In the genomic region with DNA sequence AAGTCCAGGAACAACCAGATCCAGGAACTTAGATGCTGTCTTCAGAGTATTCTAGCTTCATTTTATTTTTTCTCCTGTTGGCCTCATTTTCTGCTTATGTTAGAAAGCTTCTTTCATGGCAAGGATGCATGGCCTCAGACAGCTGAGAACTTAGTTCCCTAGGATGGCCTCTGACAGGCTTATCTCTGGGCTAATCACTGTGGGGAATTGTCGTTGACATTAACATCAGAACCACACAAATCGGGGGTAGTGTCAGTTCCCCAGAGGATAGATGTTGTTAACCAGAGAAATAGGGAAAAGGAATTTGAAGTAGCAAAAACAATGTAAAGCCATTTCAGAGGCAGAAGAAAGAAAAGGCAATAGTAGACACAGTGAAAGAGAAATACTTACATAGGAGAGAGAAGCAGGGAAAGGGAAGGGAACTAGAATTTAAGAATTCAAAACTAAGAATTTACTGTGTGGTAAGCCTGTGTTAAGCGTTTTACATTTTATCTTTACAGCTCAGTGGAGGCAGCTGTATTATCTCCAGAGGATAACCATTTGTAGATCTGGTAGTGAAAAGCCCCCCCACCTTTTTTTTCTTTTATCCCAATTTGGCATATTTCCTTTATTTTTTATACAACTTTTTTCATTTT, we compare ENCODE assay signal across 16 cellular contexts. TPM values are rescaled to one million over a fixed set of nuclear protein-coding genes. Genes with fewer than 3 reads are reported as not detected.
DNase-seq lines count a peak whose midpoint lies in the region; ATAC-seq and TF ChIP-seq lines count a peak whose summit lies in the region.
"Had no signal": no experiment of that assay in that cellular context is flagged by ENCODE, and none has a peak within 500 bp of the region (broad histone marks: within the 10 kb centered on the region; RNA-seq: fewer than 3 reads in every experiment).

No MANE protein-coding gene starts in this region.

- H3K4me3 ChIP-seq in adipocyte (ENCODE audit: low read length) (no peak overlapping the region), neural cell (ENCODE audit: low read length) (peak overlapping the region; percentile 8), spleen (no peak overlapping the region)

- H3K4me1 ChIP-seq in adipocyte (ENCODE audit: control insufficient read depth, insufficient read depth, low read length) (peaks cover 38% of the 10 kb centered on the region), spleen (peaks cover 0 to 49% (median 28%) of the 10 kb centered on the region in 6 donors)

- no peaks in the 10 kb centered on the region for H3K27me3 ChIP-seq in adipocyte (replicated peaks; ENCODE audit: control insufficient read depth, insufficient read depth, low read length)
- H3K27me3 ChIP-seq in neural cell (ENCODE audit: insufficient read depth, low read depth, low read length) = no peaks in the 10 kb centered on the region
- no peaks in the 10 kb centered on the region for H3K27me3 ChIP-seq in spleen (replicated peaks in 1 of 7)

- H3K9me3 Mint-ChIP-seq in activated naive CD4-positive, alpha-beta T cell treated with anti-CD3 and anti-CD28 coated beads for 36 hours = peaks cover 2% of the 10 kb centered on the region
- H3K9me3 Mint-ChIP-seq in activated CD4-positive, alpha-beta memory T cell treated with anti-CD3 and anti-CD28 coated beads, Interleukin-2, amount 10 ng/mL, durations not matched to agents 7 days and 5 days = no peaks in the 10 kb centered on the region

- no peak overlapping the region for H3K4me3 Mint-ChIP-seq in activated naive CD4-positive, alpha-beta T cell treated with anti-CD3 and anti-CD28 coated beads for 36 hours
- H3K4me3 Mint-ChIP-seq in activated CD4-positive, alpha-beta memory T cell treated with anti-CD3 and anti-CD28 coated beads, Interleukin-2, amount 10 ng/mL, durations not matched to agents 7 days and 5 days = no peak overlapping the region
- H3K4me3 Mint-ChIP-seq: activated CD4-positive, alpha-beta T cell treated with anti-CD3 and anti-CD28 coated beads, Interleukin-2, amount 10 ng/mL, durations not matched to agents 7 days and 5 days; stimulated activated naive CD8-positive, alpha-beta T cell treated with anti-CD3 and anti-CD28 coated beads, Interleukin-15, Interleukin-2, amounts not matched to agents 100 ng/mL and 50 ng/mL, for 24 hours had no signal

- H2AFZ ChIP-seq in neural cell (ENCODE audit: low read depth, low read length) = no peak overlapping the region

- DNase-seq in G401 (ENCODE audit: low spot score) = peak; percentile 38
- DNase-seq in M059J (ENCODE audit: low read depth) = peak; percentile 5
- peak; percentile 26 for DNase-seq in adipocyte (ENCODE audit: low read depth)
- no peak for DNase-seq in activated naive CD4-positive, alpha-beta T cell treated with anti-CD3 and anti-CD28 coated beads for 36 hours
- DNase-seq in spleen = no peak
- no peak for DNase-seq in activated CD4-positive, alpha-beta memory T cell treated with anti-CD3 and anti-CD28 coated beads, Interleukin-2, amount 10 ng/mL, durations not matched to agents 7 days and 5 days
- DNase-seq: activated CD4-positive, alpha-beta T cell treated with anti-CD3 and anti-CD28 coated beads, Interleukin-2, amount 10 ng/mL, durations not matched to agents 7 days and 5 days; activated gamma-delta T cell treated with Interleukin-2 at 50 U/mL for 16 hours; central memory CD4-positive, alpha-beta T cell; NCI-H1930; stimulated activated CD4-positive, alpha-beta T cell treated with anti-CD3 and anti-CD28 coated beads, Interleukin-4, amount 100 ng/mL, for 24 hours had no signal

- TF ChIP-seq CTCF in neural cell (IDR thresholded peaks at IDR 0.05; ENCODE audit: poor library complexity, severe bottlenecking) = no peak
- TF ChIP-seq CTCF in spleen (IDR thresholded peaks at IDR 0.05 in 8 of 11, conservative IDR thresholded peaks at IDR 0.05 in 3 of 11) = no peak

- peaks cover 37% of the 10 kb centered on the region for H3K4me1 Mint-ChIP-seq in activated naive CD4-positive, alpha-beta T cell treated with anti-CD3 and anti-CD28 coated beads for 36 hours (ENCODE audit: low read depth)
- H3K4me1 Mint-ChIP-seq in activated CD4-positive, alpha-beta memory T cell treated with anti-CD3 and anti-CD28 coated beads, Interleukin-2, amount 10 ng/mL, durations not matched to agents 7 days and 5 days = peaks cover 60% of the 10 kb centered on the region

- H3K36me3 ChIP-seq in adipocyte (ENCODE audit: control insufficient read depth, insufficient read depth, low read length, severe bottlenecking) = no peaks in the 10 kb centered on the region
- no peaks in the 10 kb centered on the region for H3K36me3 ChIP-seq in neural cell (ENCODE audit: insufficient read depth, low read length)
- peaks cover 0 to 17% (median 0%) of the 10 kb centered on the region in 6 donors for H3K36me3 ChIP-seq in spleen

- CTCF ChIA-PET in activated naive CD4-positive, alpha-beta T cell treated with anti-CD3 and anti-CD28 coated beads for 36 hours (lab: Charles Lee) = interaction anchor here (0.6 kb wide), 2 partner anchors 525 to 793 kb away, joined by 3 read pairs; no protein-coding TSS in a partner anchor
- CTCF ChIA-PET in activated CD4-positive, alpha-beta memory T cell treated with anti-CD3 and anti-CD28 coated beads, Interleukin-2, amount 10 ng/mL, durations not matched to agents 7 days and 5 days (lab: Charles Lee) = interaction anchor here (0.6 to 1.2 kb wide), 2 partner anchors 13 to 19 kb away, joined by 3 to 4 read pairs; no protein-coding TSS in a partner anchor

- TF ChIP-seq RAD21 in neural cell (conservative IDR thresholded peaks at IDR 0.05) = no peak

- no peak for TF ChIP-seq EP300 in neural cell (conservative IDR thresholded peaks at IDR 0.05; ENCODE audit: poor library complexity, severe bottlenecking)

- H3K27ac ChIP-seq in neural cell (ENCODE audit: low read length) (no peak overlapping the region), spleen (no peak overlapping the region)
- H3K27ac ChIP-seq: C4-2B, KMS-11 had no signal

- no peaks in the 10 kb centered on the region for H4K20me1 ChIP-seq in neural cell (ENCODE audit: insufficient read depth)

- no peak overlapping the region for H3K4me2 ChIP-seq in neural cell (ENCODE audit: low read length)
- H3K4me2 ChIP-seq: KMS-11 had no signal

- H3K9me2 ChIP-seq in neural cell (ENCODE audit: insufficient read depth, low read length) = no peaks in the 10 kb centered on the region

- H3F3A ChIP-seq in neural cell (ENCODE audit: insufficient read depth, low read length, poor library complexity, severe bottlenecking) = no peaks in the 10 kb centered on the region

- in situ Hi-C loops in G401 (cut with HindIII; ENCODE audit: low sequenced_read_pairs) = no loop called here

- H3K9ac ChIP-seq in adipocyte (ENCODE audit: low read length) = no peak overlapping the region
- H3K9ac ChIP-seq in neural cell (ENCODE audit: low read length) = no peak overlapping the region
- H3K9ac ChIP-seq: KMS-11 had no signal

- WGBS in spleen, 5 donors = 28 to 41% (median 34%) methylated on average over 3 of the region's 3 CpGs

- H3K79me2 ChIP-seq in neural cell (replicated peaks; ENCODE audit: insufficient read depth, low read length) = peaks cover 25% of the 10 kb centered on the region

- intact Hi-C loops in activated naive CD4-positive, alpha-beta T cell treated with anti-CD3 and anti-CD28 coated beads for 36 hours (cut with micrococcal nuclease) = no loop called here
- intact Hi-C loops in spleen (cut with DNase I; ENCODE audit: low total_unique reads) = no loop called here

- no peaks in the 10 kb centered on the region for H3K9me3 ChIP-seq in adipocyte (ENCODE audit: control insufficient read depth, low read length)
- no peaks in the 10 kb centered on the region for H3K9me3 ChIP-seq in neural cell (ENCODE audit: low read length)
- H3K9me3 ChIP-seq in spleen = peaks cover 0 to 14% (median 8%) of the 10 kb centered on the region in 8 donors

- TF ChIP-seq POLR2A in spleen (IDR thresholded peaks at IDR 0.05) = no peak

- H3K27me3 Mint-ChIP-seq in activated naive CD4-positive, alpha-beta T cell treated with anti-CD3 and anti-CD28 coated beads for 36 hours (ENCODE audit: low read depth) = no peaks in the 10 kb centered on the region
- no peaks in the 10 kb centered on the region for H3K27me3 Mint-ChIP-seq in activated CD4-positive, alpha-beta memory T cell treated with anti-CD3 and anti-CD28 coated beads, Interleukin-2, amount 10 ng/mL, durations not matched to agents 7 days and 5 days
- H3K27me3 Mint-ChIP-seq: activated CD4-positive, alpha-beta T cell treated with anti-CD3 and anti-CD28 coated beads, Interleukin-2, amount 10 ng/mL, durations not matched to agents 7 days and 5 days; stimulated activated naive CD8-positive, alpha-beta T cell treated with anti-CD3 and anti-CD28 coated beads, Interleukin-15, Interleukin-2, amounts not matched to agents 100 ng/mL and 50 ng/mL, for 24 hours had no signal

- no peak overlapping the region for H3K27ac Mint-ChIP-seq in activated naive CD4-positive, alpha-beta T cell treated with anti-CD3 and anti-CD28 coated beads for 36 hours
- no peak overlapping the region for H3K27ac Mint-ChIP-seq in activated CD4-positive, alpha-beta memory T cell treated with anti-CD3 and anti-CD28 coated beads, Interleukin-2, amount 10 ng/mL, durations not matched to agents 7 days and 5 days

- ATAC-seq in HG03159 (IDR thresholded peaks at IDR 0.05; ENCODE audit: unreplicated experiment) = no peak

- peaks cover 12% of the 10 kb centered on the region for H3K36me3 Mint-ChIP-seq in activated naive CD4-positive, alpha-beta T cell treated with anti-CD3 and anti-CD28 coated beads for 36 hours (ENCODE audit: low read depth)
- peaks cover 45% of the 10 kb centered on the region for H3K36me3 Mint-ChIP-seq in activated CD4-positive, alpha-beta memory T cell treated with anti-CD3 and anti-CD28 coated beads, Interleukin-2, amount 10 ng/mL, durations not matched to agents 7 days and 5 days (ENCODE audit: low read depth)

- POLR2A ChIA-PET in activated CD4-positive, alpha-beta memory T cell treated with anti-CD3 and anti-CD28 coated beads, Interleukin-2, amount 10 ng/mL, durations not matched to agents 7 days and 5 days (lab: Charles Lee) = no interaction called here

TF ChIP-seq in neural cell, 6 proteins besides CTCF, POLR2A, EP300 and RAD21 (continues in another document):
- no peak for TF ChIP-seq POLR2AphosphoS5 (IDR thresholded peaks at IDR 0.05)

RNA-seq across cellular contexts. Expression of gene FUT8, which starts 21.8 kb away (rescaled TPM):
- 28.3 and 43.1 TPM in 2 replicates for total RNA-seq in G401 (2014; rRNA removed; shearing (Covaris generic))
- total RNA-seq in M059J (2014; rRNA removed; shearing (Covaris generic)) = 86.5 and 109 TPM in 2 replicates
- polyA plus RNA-seq in neural cell (57.3 and 72.8 TPM in 2 replicates), spleen (10 to 100 TPM in 1 of 3 donors, 1 to 10 TPM in 2; 9.4 to 13.8 (median 9.9) TPM)
- polyA minus RNA-seq in neural cell = 132 and 143 TPM in 2 replicates
- total RNA-seq in activated naive CD4-positive, alpha-beta T cell treated with anti-CD3 and anti-CD28 coated beads for 36 hours = 10 to 100 TPM; 34.6 to 38.7 TPM
- 10 to 100 TPM; 41.9 to 75.1 (median 61.9) TPM for total RNA-seq in spleen
- 10 to 100 TPM; 85.0 to 85.5 TPM for total RNA-seq in activated CD4-positive, alpha-beta memory T cell treated with anti-CD3 and anti-CD28 coated beads, Interleukin-2, amount 10 ng/mL, durations not matched to agents 7 days and 5 days

Comparison
In these comparisons a context has a peak if more than half of its experiments do, and no peak if none do; other contexts are left out.
1. DNase-seq: peak in G401 (single experiment), M059J (single experiment) and adipocyte (single experiment); none in activated naive CD4-positive, alpha-beta T cell treated with anti-CD3 and anti-CD28 coated beads for 36 hours (single experiment), spleen (single experiment) and activated CD4-positive, alpha-beta memory T cell treated with anti-CD3 and anti-CD28 coated beads, Interleukin-2, amount 10 ng/mL, durations not matched to agents 7 days and 5 days (single experiment).